Comparison of ENCODE assay signal across 17 cellular contexts in the genomic region with DNA sequence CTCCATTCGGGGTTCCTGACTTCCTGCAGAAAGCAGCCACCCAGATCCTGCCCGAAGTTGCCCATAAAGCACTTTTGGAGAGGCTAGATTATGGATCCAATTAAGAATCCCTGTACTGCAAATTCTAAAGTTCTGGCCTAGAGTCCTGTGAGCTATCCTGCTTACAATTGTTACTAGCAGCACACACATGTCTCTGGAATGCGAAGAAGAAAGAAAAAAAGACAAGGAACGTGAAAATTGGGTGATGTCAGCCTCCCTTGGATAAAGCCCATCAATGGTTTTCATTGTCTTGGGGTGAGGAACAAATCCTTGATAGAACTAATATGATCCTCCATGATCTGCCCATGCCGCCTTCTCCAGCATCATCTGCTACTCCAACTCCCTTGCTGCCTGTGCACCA.
DNase-seq lines count a peak whose midpoint lies in the region; ATAC-seq and TF ChIP-seq lines count a peak whose summit lies in the region.
"Had no signal": no experiment of that assay in that cellular context is flagged by ENCODE, and none has a peak within 500 bp of the region (broad histone marks: within the 10 kb centered on the region; RNA-seq: fewer than 3 reads in every experiment).

No MANE protein-coding gene starts in this region.

- POLR2A ChIA-PET in WTC11 (lab: Charles Lee), result interaction anchor here (1.1 kb wide), 1 partner anchor 11 kb away, joined by 5 read pairs; no protein-coding TSS in a partner anchor

- TF ChIP-seq CTCF in AG10803 (conservative IDR thresholded peaks at IDR 0.05; ENCODE audit: low read length) (no peak), WTC11 (IDR thresholded peaks at IDR 0.05) (no peak), foreskin keratinocyte (conservative IDR thresholded peaks at IDR 0.05) (no peak), spleen (IDR thresholded peaks at IDR 0.05 in 8 of 11, conservative IDR thresholded peaks at IDR 0.05 in 3 of 11) (no peak)

- peaks cover 32% of the 10 kb centered on the region for H3K4me1 ChIP-seq in GM23248 (ENCODE audit: insufficient read depth)
- H3K4me1 ChIP-seq in foreskin keratinocyte, result peaks cover 5% of the 10 kb centered on the region
- no peaks in the 10 kb centered on the region for H3K4me1 ChIP-seq in spleen

- peaks cover 37% of the 10 kb centered on the region for H3K36me3 Mint-ChIP-seq in WTC11

- H3K79me2 ChIP-seq in GM23248 (ENCODE audit: insufficient read depth), result no peaks in the 10 kb centered on the region

- intact Hi-C loops in spleen (cut with DNase I; ENCODE audit: low total_unique reads), result no loop called here

- H3K4me2 ChIP-seq in GM23248 (ENCODE audit: unreplicated experiment), result peak overlapping the region; percentile 54

- H3K9me3 ChIP-seq in GM23248 (ENCODE audit: low read depth) (no peaks in the 10 kb centered on the region), spleen (peaks cover 0 to 16% (median 3%) of the 10 kb centered on the region in 8 donors)
- H3K9me3 ChIP-seq: MG63 had no signal

- ATAC-seq in WTC11, result no peak
- peak; percentile 89 for ATAC-seq in foreskin keratinocyte
- ATAC-seq in HG03045 (IDR thresholded peaks at IDR 0.05; ENCODE audit: unreplicated experiment), result no peak
- ATAC-seq: HCT116 had no signal

- TF ChIP-seq POLR2A in spleen (IDR thresholded peaks at IDR 0.05), result no peak

- H3K27ac Mint-ChIP-seq in WTC11, result peak overlapping the region; percentile 35; the same call in 1 of the 2 replicates
- H3K27ac Mint-ChIP-seq: CD4-positive, alpha-beta T cell had no signal

- H3K36me3 ChIP-seq in GM23248 (ENCODE audit: low read depth), result no peaks in the 10 kb centered on the region
- no peaks in the 10 kb centered on the region for H3K36me3 ChIP-seq in spleen
- H3K36me3 ChIP-seq: MG63 had no signal

- DNase-seq in AG10803 (ENCODE audit: low read depth), result peak; percentile 83
- peak; percentile 87 for DNase-seq in GM23248
- no peak for DNase-seq in WTC11 (ENCODE audit: low spot score)
- DNase-seq in foreskin keratinocyte, result peak; percentile 45 to 74
- no peak for DNase-seq in spleen
- DNase-seq in effector CD4-positive, alpha-beta T cell, result no peak
- no peak for DNase-seq in G401 (ENCODE audit: low spot score)
- DNase-seq: AML-193; CD4-positive, alpha-beta T cell; KG1; MG63; NCI-H1092; NCI-H146; NCI-H2081; NCI-H774 had no signal

- H3K27me3 ChIP-seq in GM23248 (replicated peaks; ENCODE audit: insufficient read depth) (no peaks in the 10 kb centered on the region), foreskin keratinocyte (no peaks in the 10 kb centered on the region), spleen (replicated peaks in 1 of 7) (no peaks in the 10 kb centered on the region)
- H3K27me3 ChIP-seq: MG63 had no signal

- H3K27ac ChIP-seq in GM23248 (peak overlapping the region; percentile 48), foreskin keratinocyte (no peak overlapping the region), spleen (no peak overlapping the region)

- CTCF ChIA-PET in WTC11 (lab: Charles Lee), result no interaction called here

- H3K9me3 Mint-ChIP-seq in WTC11, result peaks cover 40% of the 10 kb centered on the region

- no peak overlapping the region for H3K4me3 ChIP-seq in AG10803 (ENCODE audit: low read length)
- H3K4me3 ChIP-seq in GM23248, result no peak overlapping the region
- no peak overlapping the region for H3K4me3 ChIP-seq in spleen
- H3K4me3 ChIP-seq: MG63 had no signal

- H4K20me1 ChIP-seq in GM23248 (ENCODE audit: insufficient read depth), result no peaks in the 10 kb centered on the region

- no peaks in the 10 kb centered on the region; the same call in 1 of the 2 replicates for H3K27me3 Mint-ChIP-seq in WTC11 (ENCODE audit: low read depth)
- H3K27me3 Mint-ChIP-seq: CD4-positive, alpha-beta T cell had no signal

- H3K4me1 Mint-ChIP-seq in WTC11, result peaks cover 30% of the 10 kb centered on the region

- H3F3A ChIP-seq in GM23248 (ENCODE audit: insufficient read depth), result peaks cover 25% of the 10 kb centered on the region

- H3K9ac ChIP-seq in GM23248, result peak overlapping the region; percentile 8; the same call in 1 of the 2 replicates

- 16 to 18% methylated on average over 5 of the region's 5 CpGs for WGBS in GM23248 (ENCODE audit: low coverage in 1 of 2, low lambda C conversion rate in 2 of 2, missing lambda C conversion rate in 2 of 2), 2 experiments
- 82 to 88% (median 85%) methylated on average over 5 of the region's 5 CpGs for WGBS in spleen, 5 donors

- no peaks in the 10 kb centered on the region for H3K9me2 ChIP-seq in GM23248 (ENCODE audit: insufficient read depth)

- in situ Hi-C loops in GM23248 (cut with MboI), result no loop called here
- in situ Hi-C loops in G401 (cut with HindIII; ENCODE audit: low sequenced_read_pairs), result no loop called here

- H2AFZ ChIP-seq in GM23248, result peak overlapping the region; percentile 8

- no peak overlapping the region for H3K4me3 Mint-ChIP-seq in WTC11
- H3K4me3 Mint-ChIP-seq: CD4-positive, alpha-beta T cell had no signal

TF ChIP-seq in WTC11, 78 proteins besides CTCF, POLR2A, EP300 and RAD21:
- TF ChIP-seq ZNF138 (CRISPR knock-in tag; conservative IDR thresholded peaks at IDR 0.05) (no peak), TP53 (CRISPR knock-in tag; IDR thresholded peaks at IDR 0.05) (no peak), GTF2I (CRISPR knock-in tag; conservative IDR thresholded peaks at IDR 0.05) (no peak), JUN (CRISPR knock-in tag; IDR thresholded peaks at IDR 0.05) (no peak), NFATC4 (CRISPR knock-in tag; IDR thresholded peaks at IDR 0.05) (no peak), ESRRA (CRISPR knock-in tag; IDR thresholded peaks at IDR 0.05; ENCODE audit: borderline replicate concordance) (no peak), CBFB (CRISPR knock-in tag; IDR thresholded peaks at IDR 0.05; ENCODE audit: low read depth) (no peak), FOXP1 (CRISPR knock-in tag; IDR thresholded peaks at IDR 0.05; ENCODE audit: borderline replicate concordance) (no peak), ZNF219 (CRISPR knock-in tag; IDR thresholded peaks at IDR 0.05; ENCODE audit: borderline replicate concordance) (no peak), FOXJ3 (CRISPR knock-in tag; IDR thresholded peaks at IDR 0.05; ENCODE audit: borderline replicate concordance) (no peak), TCF7 (CRISPR knock-in tag; IDR thresholded peaks at IDR 0.05; ENCODE audit: low read depth) (no peak), RORB (CRISPR knock-in tag; IDR thresholded peaks at IDR 0.05) (no peak), RELA (CRISPR knock-in tag; IDR thresholded peaks at IDR 0.05; ENCODE audit: borderline replicate concordance) (no peak), NR2C2 (CRISPR knock-in tag; IDR thresholded peaks at IDR 0.05) (no peak), OVOL2 (CRISPR knock-in tag; IDR thresholded peaks at IDR 0.05; ENCODE audit: borderline replicate concordance) (no peak), NR1H2 (CRISPR knock-in tag; IDR thresholded peaks at IDR 0.05) (no peak)
- TF ChIP-seq, protein P1, sequence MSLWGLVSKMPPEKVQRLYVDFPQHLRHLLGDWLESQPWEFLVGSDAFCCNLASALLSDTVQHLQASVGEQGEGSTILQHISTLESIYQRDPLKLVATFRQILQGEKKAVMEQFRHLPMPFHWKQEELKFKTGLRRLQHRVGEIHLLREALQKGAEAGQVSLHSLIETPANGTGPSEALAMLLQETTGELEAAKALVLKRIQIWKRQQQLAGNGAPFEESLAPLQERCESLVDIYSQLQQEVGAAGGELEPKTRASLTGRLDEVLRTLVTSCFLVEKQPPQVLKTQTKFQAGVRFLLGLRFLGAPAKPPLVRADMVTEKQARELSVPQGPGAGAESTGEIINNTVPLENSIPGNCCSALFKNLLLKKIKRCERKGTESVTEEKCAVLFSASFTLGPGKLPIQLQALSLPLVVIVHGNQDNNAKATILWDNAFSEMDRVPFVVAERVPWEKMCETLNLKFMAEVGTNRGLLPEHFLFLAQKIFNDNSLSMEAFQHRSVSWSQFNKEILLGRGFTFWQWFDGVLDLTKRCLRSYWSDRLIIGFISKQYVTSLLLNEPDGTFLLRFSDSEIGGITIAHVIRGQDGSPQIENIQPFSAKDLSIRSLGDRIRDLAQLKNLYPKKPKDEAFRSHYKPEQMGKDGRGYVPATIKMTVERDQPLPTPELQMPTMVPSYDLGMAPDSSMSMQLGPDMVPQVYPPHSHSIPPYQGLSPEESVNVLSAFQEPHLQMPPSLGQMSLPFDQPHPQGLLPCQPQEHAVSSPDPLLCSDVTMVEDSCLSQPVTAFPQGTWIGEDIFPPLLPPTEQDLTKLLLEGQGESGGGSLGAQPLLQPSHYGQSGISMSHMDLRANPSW (CRISPR knock-in tag; conservative IDR thresholded peaks at IDR 0.05; ENCODE audit: low read depth), result no peak

Comparison
In these comparisons a context has a peak if more than half of its experiments do, and no peak if none do; other contexts are left out.
1. DNase-seq: peak in AG10803 (single experiment), GM23248 (single experiment) and foreskin keratinocyte (2 of 2); none in WTC11 (single experiment), spleen (single experiment), effector CD4-positive, alpha-beta T cell (single experiment) and G401 (single experiment).